11 cellular contexts compared by ENCODE assay signal in the genomic region with DNA sequence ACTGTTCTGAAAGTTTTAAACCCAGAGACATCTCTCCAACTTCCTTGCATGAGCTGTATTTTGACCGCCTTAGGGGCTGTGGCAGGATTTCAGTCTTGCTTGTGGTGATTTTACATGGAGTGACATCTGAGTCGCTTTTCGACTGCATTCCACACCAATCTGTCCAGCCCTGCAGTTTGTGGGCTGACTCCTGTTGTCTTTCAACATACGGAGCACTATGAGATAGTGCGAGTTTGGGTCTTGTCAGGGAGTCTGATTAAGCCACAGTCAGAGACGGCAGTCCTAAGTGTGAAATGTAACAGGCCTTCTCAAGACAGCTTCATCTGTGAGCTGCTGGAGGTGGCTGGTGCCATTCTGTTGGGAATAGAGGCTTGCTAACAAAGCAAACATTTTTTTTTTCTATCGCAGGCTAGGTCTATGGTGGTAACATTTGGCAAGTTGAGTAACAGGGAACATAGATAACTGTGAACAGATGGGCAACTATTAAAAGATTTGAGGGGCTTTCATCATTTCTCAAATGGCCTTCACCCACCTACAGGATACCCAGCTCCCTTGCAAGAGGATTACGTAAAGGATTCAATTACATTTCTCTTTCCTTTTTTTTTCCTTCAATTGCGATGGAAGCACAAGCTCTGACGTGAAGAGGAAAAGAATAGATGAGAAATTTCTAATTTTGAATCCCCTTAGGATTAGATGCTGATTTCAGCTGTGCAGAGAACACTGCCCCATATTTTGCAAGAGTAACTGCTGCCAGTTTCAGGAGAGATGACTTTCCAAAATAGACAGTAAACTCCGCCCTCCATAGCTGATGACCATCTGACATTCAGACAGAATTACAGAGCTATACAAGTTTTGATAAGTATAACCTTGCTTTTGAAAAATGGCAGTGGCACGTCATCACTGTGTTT. TPM values are rescaled to one million over a fixed set of nuclear protein-coding genes. Genes with fewer than 3 reads are reported as not detected.
DNase-seq lines count a peak whose midpoint lies in the region; ATAC-seq and TF ChIP-seq lines count a peak whose summit lies in the region.
"Had no signal": no experiment of that assay in that cellular context is flagged by ENCODE, and none has a peak within 500 bp of the region (broad histone marks: within the 10 kb centered on the region; RNA-seq: fewer than 3 reads in every experiment).

No MANE protein-coding gene starts in this region.

- peak overlapping the region in 1 of 8 donors; percentile 58 for H3K27ac Mint-ChIP-seq in CD8-positive, alpha-beta memory T cell

- intact Hi-C loops in esophagus muscularis mucosa (cut with DNase I) (no loop called here), mucosa of descending colon (cut with DNase I, micrococcal nuclease) (no loop called here), colonic mucosa (cut with DNase I) (no loop called here)

- no peaks in the 10 kb centered on the region for H3K4me1 Mint-ChIP-seq in CD8-positive, alpha-beta memory T cell

- peaks cover 0 to 39% (median 28%) of the 10 kb centered on the region in 11 experiments; a peak in 15 of 22 replicates for H3K9me3 ChIP-seq in BLaER1 treated with 17β-estradiol and CSF1 and Interleukin-3, amounts not matched to agents 10 nM and 100 nM (replicated peaks in 1 of 11)
- H3K9me3 ChIP-seq in esophagus muscularis mucosa (no peaks in the 10 kb centered on the region), mucosa of descending colon (no peaks in the 10 kb centered on the region), colonic mucosa (no peaks in the 10 kb centered on the region)
- no peaks in the 10 kb centered on the region for H3K9me3 ChIP-seq in CD8-positive, alpha-beta memory T cell (ENCODE audit: low read length)

- peak overlapping the region in 10 of 11 experiments; percentile 58 to 100 (median 96); a peak in 20 of 22 replicates for H3K27ac ChIP-seq in BLaER1 treated with 17β-estradiol and CSF1 and Interleukin-3, amounts not matched to agents 10 nM and 100 nM
- peak overlapping the region; percentile 66 to 79 (median 76) for H3K27ac ChIP-seq in esophagus muscularis mucosa (replicated peaks in 1 of 4)
- H3K27ac ChIP-seq in CD8-positive, alpha-beta memory T cell (ENCODE audit: low read depth, low read length): no peak overlapping the region
- H3K27ac ChIP-seq in colonic mucosa: no peak overlapping the region

- no peak overlapping the region for H3K4me3 Mint-ChIP-seq in CD8-positive, alpha-beta memory T cell

- peak overlapping the region in 10 of 11 experiments; percentile 14 to 93 (median 84); a peak in 19 of 22 replicates for H3K9ac ChIP-seq in BLaER1 treated with 17β-estradiol and CSF1 and Interleukin-3, amounts not matched to agents 10 nM and 100 nM
- no peak overlapping the region for H3K9ac ChIP-seq in colonic mucosa (ENCODE audit: low read depth in 2 of 2, low read length in 2 of 2)

- DNase-seq in NCI-H82 treated with DMSO at 0.1 percent for 48 hours (lab: John Stamatoyannopoulos, UW; ENCODE audit: unreplicated experiment) (peak; percentile 25), esophagus muscularis mucosa (ENCODE audit: extremely low spot score) (no peak), non-pigmented ciliary epithelial cell (ENCODE audit: low read depth) (peak; percentile 48), T-helper 9 cell (no peak), mucosa of descending colon (no peak), colonic mucosa (no peak)
- DNase-seq in CD8-positive, alpha-beta memory T cell: no peak
- DNase-seq: activated T-cell treated with anti-CD3 and anti-CD28 coated beads for 4 hours, DND-41, NCI-H510A treated with DMSO at 0.1 percent for 48 hours had no signal

- ATAC-seq in mucosa of descending colon: no peak

- H3K36me3 ChIP-seq in BLaER1 treated with 17β-estradiol and CSF1 and Interleukin-3, amounts not matched to agents 10 nM and 100 nM: peaks cover 0 to 29% (median 4%) of the 10 kb centered on the region in 11 experiments; a peak in 10 of 22 replicates
- H3K36me3 ChIP-seq in esophagus muscularis mucosa (no peaks in the 10 kb centered on the region), mucosa of descending colon (ENCODE audit: low read depth) (no peaks in the 10 kb centered on the region), colonic mucosa (no peaks in the 10 kb centered on the region)
- H3K36me3 ChIP-seq in CD8-positive, alpha-beta memory T cell (ENCODE audit: insufficient read depth, low read length): no peaks in the 10 kb centered on the region

- no peak for TF ChIP-seq EP300 in esophagus muscularis mucosa (IDR thresholded peaks at IDR 0.05)

- H4K20me1 ChIP-seq in BLaER1 treated with 17β-estradiol and CSF1 and Interleukin-3, amounts not matched to agents 10 nM and 100 nM: no peaks in the 10 kb centered on the region

- H3K36me3 Mint-ChIP-seq in CD8-positive, alpha-beta memory T cell: no peaks in the 10 kb centered on the region

- POLR2A ChIA-PET in CD8-positive, alpha-beta memory T cell (lab: Charles Lee): no interaction called here

- H3K27me3 Mint-ChIP-seq in CD8-positive, alpha-beta memory T cell: peaks cover 2 to 16% of the 10 kb centered on the region in 2 donors

- TF ChIP-seq CTCF in esophagus muscularis mucosa (IDR thresholded peaks at IDR 0.05) (no peak), mucosa of descending colon (IDR thresholded peaks at IDR 0.05) (no peak), colonic mucosa (IDR thresholded peaks at IDR 0.05) (no peak)

- H3K4me2 ChIP-seq in BLaER1 treated with 17β-estradiol and CSF1 and Interleukin-3, amounts not matched to agents 10 nM and 100 nM: peak overlapping the region; percentile 57 to 90 (median 80)

- peak overlapping the region in 3 of 10 experiments; percentile 12 to 30 (median 12); a peak in 4 of 20 replicates for H3K4me3 ChIP-seq in BLaER1 treated with 17β-estradiol and CSF1 and Interleukin-3, amounts not matched to agents 10 nM and 100 nM
- H3K4me3 ChIP-seq in esophagus muscularis mucosa: peak overlapping the region in 3 of 4 donors; percentile 2 to 29 (median 12)
- H3K4me3 ChIP-seq in CD8-positive, alpha-beta memory T cell (ENCODE audit: low read length): no peak overlapping the region
- H3K4me3 ChIP-seq in mucosa of descending colon: no peak overlapping the region
- no peak overlapping the region for H3K4me3 ChIP-seq in colonic mucosa

- TF ChIP-seq POLR2A in esophagus muscularis mucosa (IDR thresholded peaks at IDR 0.05; ENCODE audit: low read depth): no peak

- CTCF ChIA-PET in CD8-positive, alpha-beta memory T cell (lab: Charles Lee): no interaction called here

- no peaks in the 10 kb centered on the region for H3K27me3 ChIP-seq in BLaER1 treated with 17β-estradiol and CSF1 and Interleukin-3, amounts not matched to agents 10 nM and 100 nM
- H3K27me3 ChIP-seq in esophagus muscularis mucosa (no peaks in the 10 kb centered on the region), colonic mucosa (no peaks in the 10 kb centered on the region)
- H3K27me3 ChIP-seq in CD8-positive, alpha-beta memory T cell (ENCODE audit: insufficient read depth, low read length, poor library complexity, severe bottlenecking): no peaks in the 10 kb centered on the region

- H3K4me1 ChIP-seq in BLaER1 treated with 17β-estradiol and CSF1 and Interleukin-3, amounts not matched to agents 10 nM and 100 nM: peaks cover 31 to 87% (median 78%) of the 10 kb centered on the region in 10 experiments
- H3K4me1 ChIP-seq in esophagus muscularis mucosa: peaks cover 35 to 51% (median 43%) of the 10 kb centered on the region in 4 donors
- H3K4me1 ChIP-seq in CD8-positive, alpha-beta memory T cell (ENCODE audit: insufficient read depth, low read length): no peaks in the 10 kb centered on the region
- H3K4me1 ChIP-seq in mucosa of descending colon (ENCODE audit: low read depth): no peaks in the 10 kb centered on the region
- no peaks in the 10 kb centered on the region for H3K4me1 ChIP-seq in colonic mucosa

- H3K9me3 Mint-ChIP-seq in CD8-positive, alpha-beta memory T cell: peaks cover 0 to 2% (median 0%) of the 10 kb centered on the region in 5 donors

- WGBS in esophagus muscularis mucosa: 40% methylated on average over 12 of the region's 12 CpGs

RNA-seq across cellular contexts. Expression of a gene that starts 25.1 kb away (rescaled TPM):
- total RNA-seq in esophagus muscularis mucosa: 10 to 100 TPM; 38.3 to 55.6 (median 55.1) TPM
- total RNA-seq in CD8-positive, alpha-beta memory T cell: not detected
- 1.0 TPM for polyA plus RNA-seq in CD8-positive, alpha-beta memory T cell
- 10 to 100 TPM in 1 of 3 donors, 1 to 10 TPM in 2; 2.2 to 56.1 (median 3.4) TPM for total RNA-seq in mucosa of descending colon
- total RNA-seq in colonic mucosa: 10 to 100 TPM in 1 of 2 donors, 1 to 10 TPM in 1; 2.7 to 10.4 TPM

Comparison
In these comparisons a context has a peak if more than half of its experiments do, and no peak if none do; other contexts are left out.
1. H3K27ac ChIP-seq: peak in BLaER1 treated with 17β-estradiol and CSF1 and Interleukin-3, amounts not matched to agents 10 nM and 100 nM (10 of 11) and esophagus muscularis mucosa (4 of 4); none in CD8-positive, alpha-beta memory T cell (single experiment) and colonic mucosa (single experiment).
2. H3K4me3 ChIP-seq: peak in esophagus muscularis mucosa (3 of 4); none in CD8-positive, alpha-beta memory T cell (single experiment), mucosa of descending colon (single experiment) and colonic mucosa (single experiment).
3. H3K9ac ChIP-seq: peak in BLaER1 treated with 17β-estradiol and CSF1 and Interleukin-3, amounts not matched to agents 10 nM and 100 nM (10 of 11); none in colonic mucosa (0 of 2).
4. DNase-seq: peak in NCI-H82 treated with DMSO at 0.1 percent for 48 hours (single experiment) and non-pigmented ciliary epithelial cell (single experiment); none in esophagus muscularis mucosa (single experiment), CD8-positive, alpha-beta memory T cell (0 of 5), T-helper 9 cell (single experiment), mucosa of descending colon (0 of 3) and colonic mucosa (single experiment).